ENCODE assay signal across 29 cellular contexts in genomic region chr6:43220439-43220951, GRCh38. TPM values are rescaled to one million over a fixed set of nuclear protein-coding genes. Genes with fewer than 3 reads are reported as not detected.
A peak's percentile ranks its signal among the peaks of the same experiment; 100 is the strongest.
DNase-seq lines count a peak whose midpoint lies in the region; ATAC-seq and TF ChIP-seq lines count a peak whose summit lies in the region.
"Had no signal": no experiment of that assay in that cellular context is flagged by ENCODE, and none has a peak within 500 bp of the region (broad histone marks: within the 10 kb centered on the region; RNA-seq: fewer than 3 reads in every experiment).

No MANE protein-coding gene starts in this region.

- ATAC-seq in CD4-positive, CD25-positive, alpha-beta regulatory T cell (ENCODE audit: low read depth in 2 of 2): no peak
- ATAC-seq in activated naive CD8-positive, alpha-beta T cell treated with anti-CD3 and anti-CD28 coated beads, Interleukin-2, amount 10 ng/mL, durations not matched to agents 7 days and 5 days (ENCODE audit: low read depth): no peak
- ATAC-seq in naive B cell (ENCODE audit: low read depth in 2 of 2) (no peak), GM18909 (IDR thresholded peaks at IDR 0.05; ENCODE audit: poor library complexity, unreplicated experiment) (no peak)
- ATAC-seq: HCT116, left colon, T-cell had no signal

- H3K36me3 Mint-ChIP-seq in CD4-positive, CD25-positive, alpha-beta regulatory T cell: peaks cover 32% of the 10 kb centered on the region
- H3K36me3 Mint-ChIP-seq in Calu3 (ENCODE audit: insufficient read depth, unreplicated experiment): peaks cover 43% of the 10 kb centered on the region
- H3K36me3 Mint-ChIP-seq in activated naive CD8-positive, alpha-beta T cell treated with anti-CD3 and anti-CD28 coated beads, Interleukin-2, amount 10 ng/mL, durations not matched to agents 7 days and 5 days: peaks cover 15% of the 10 kb centered on the region
- H3K36me3 Mint-ChIP-seq in naive B cell: peaks cover 9 to 15% of the 10 kb centered on the region in 2 donors

- intact Hi-C loops in Calu3 (cut with micrococcal nuclease; ENCODE audit: unreplicated experiment): no loop called here

- POLR2A ChIA-PET in activated naive CD8-positive, alpha-beta T cell treated with anti-CD3 and anti-CD28 coated beads, Interleukin-2, amount 10 ng/mL, durations not matched to agents 7 days and 5 days (lab: Charles Lee): interaction anchor here (0.6 to 1.1 kb wide), 2 partner anchors 23 to 25 kb away, joined by 4 to 11 read pairs; partner anchors contain the start of gene TTBK1

- CTCF ChIA-PET in Calu3 (lab: Charles Lee): interaction anchor here (0.7 kb wide), 1 partner anchor 242 kb away, joined by 10 read pairs; no protein-coding TSS in a partner anchor

- H3K9ac ChIP-seq in Karpas-422 (ENCODE audit: low read length): no peak overlapping the region

- no peak for DNase-seq in CD4-positive, CD25-positive, alpha-beta regulatory T cell
- DNase-seq in Calu3 (no peak), naive B cell (no peak), Karpas-422 (no peak), NCI-H1436 (lab: John Stamatoyannopoulos, UW) (no peak), NCI-H2029 treated with DMSO at 0.1 percent for 48 hours (lab: John Stamatoyannopoulos, UW) (no peak)
- DNase-seq in activated naive CD8-positive, alpha-beta T cell treated with anti-CD3 and anti-CD28 coated beads, Interleukin-2, amount 10 ng/mL, durations not matched to agents 7 days and 5 days: peak; percentile 15
- DNase-seq: ACHN; activated CD4-positive, alpha-beta T cell treated with anti-CD3 and anti-CD28 coated beads for 4 hours; BE2C; Caco-2; DMS79 treated with DMSO at 0.1 percent for 48 hours; esophagus squamous epithelium; left colon; mesendoderm; MG63; NCI-H1417; NCI-H2081 treated with DMSO at 0.1 percent for 48 hours; NCI-H226; NCI-H748 treated with DMSO at 0.1 percent for 48 hours; T-cell had no signal

- peaks cover 11 to 62% (median 45%) of the 10 kb centered on the region in 4 donors for H3K4me1 Mint-ChIP-seq in CD4-positive, CD25-positive, alpha-beta regulatory T cell
- H3K4me1 Mint-ChIP-seq in Calu3 (ENCODE audit: low read depth, unreplicated experiment): peaks cover 17% of the 10 kb centered on the region
- H3K4me1 Mint-ChIP-seq in activated naive CD8-positive, alpha-beta T cell treated with anti-CD3 and anti-CD28 coated beads, Interleukin-2, amount 10 ng/mL, durations not matched to agents 7 days and 5 days: peaks cover 16% of the 10 kb centered on the region
- peaks cover 28 to 42% (median 40%) of the 10 kb centered on the region in 3 donors for H3K4me1 Mint-ChIP-seq in naive B cell

- no TSS peak for BruUV-seq in Calu3 (replicated peaks; lab: Mats Ljungman, UMichigan)

- peaks cover 4% of the 10 kb centered on the region for H3K27me3 Mint-ChIP-seq in CD4-positive, CD25-positive, alpha-beta regulatory T cell
- H3K27me3 Mint-ChIP-seq in Calu3 (ENCODE audit: unreplicated experiment) (no peaks in the 10 kb centered on the region), naive B cell (no peaks in the 10 kb centered on the region)
- no peaks in the 10 kb centered on the region for H3K27me3 Mint-ChIP-seq in activated naive CD8-positive, alpha-beta T cell treated with anti-CD3 and anti-CD28 coated beads, Interleukin-2, amount 10 ng/mL, durations not matched to agents 7 days and 5 days
- H3K27me3 Mint-ChIP-seq: T-cell had no signal

- peaks cover 8% of the 10 kb centered on the region for H3K36me3 ChIP-seq in CD4-positive, CD25-positive, alpha-beta regulatory T cell (ENCODE audit: control insufficient read depth, insufficient read depth, low read length)
- H3K36me3 ChIP-seq in Karpas-422 (ENCODE audit: insufficient read depth, low read length): peaks cover 14% of the 10 kb centered on the region
- H3K36me3 ChIP-seq: MG63 had no signal

- no peaks in the 10 kb centered on the region for H3K9me2 ChIP-seq in Karpas-422 (replicated peaks; ENCODE audit: insufficient read depth, low read length)

- H3K9me3 ChIP-seq in CD4-positive, CD25-positive, alpha-beta regulatory T cell (ENCODE audit: control insufficient read depth in 2 of 2, low read length in 2 of 2): no peaks in the 10 kb centered on the region
- no peaks in the 10 kb centered on the region for H3K9me3 ChIP-seq in Karpas-422 (ENCODE audit: low read length)
- H3K9me3 ChIP-seq: BE2C, Caco-2, esophagus squamous epithelium, MG63, SJSA1, tibial nerve had no signal

- no peaks in the 10 kb centered on the region for H3K9me3 Mint-ChIP-seq in CD4-positive, CD25-positive, alpha-beta regulatory T cell
- no peaks in the 10 kb centered on the region for H3K9me3 Mint-ChIP-seq in Calu3 (ENCODE audit: low read depth, unreplicated experiment)
- H3K9me3 Mint-ChIP-seq in activated naive CD8-positive, alpha-beta T cell treated with anti-CD3 and anti-CD28 coated beads, Interleukin-2, amount 10 ng/mL, durations not matched to agents 7 days and 5 days: no peaks in the 10 kb centered on the region
- no peaks in the 10 kb centered on the region for H3K9me3 Mint-ChIP-seq in naive B cell
- H3K9me3 Mint-ChIP-seq: T-cell had no signal

- H3K4me2 ChIP-seq in Karpas-422 (ENCODE audit: low read depth, low read length, poor library complexity, severe bottlenecking): no peak overlapping the region
- H3K4me2 ChIP-seq: hepatocyte had no signal

- no peaks in the 10 kb centered on the region for H3K27me3 ChIP-seq in CD4-positive, CD25-positive, alpha-beta regulatory T cell (ENCODE audit: control insufficient read depth, insufficient read depth, low read length)
- H3K27me3 ChIP-seq in Karpas-422 (ENCODE audit: low read length): no peaks in the 10 kb centered on the region
- H3K27me3 ChIP-seq: BE2C, cardiac muscle cell, esophagus squamous epithelium, hepatocyte, MG63, SJSA1, tibial nerve had no signal

- H2AFZ ChIP-seq in Karpas-422 (ENCODE audit: low read length): no peak overlapping the region
- H2AFZ ChIP-seq: hepatocyte had no signal

- no peak overlapping the region for H3K4me3 ChIP-seq in CD4-positive, CD25-positive, alpha-beta regulatory T cell (ENCODE audit: low read depth, low read length)
- H3K4me3 ChIP-seq in Karpas-422 (ENCODE audit: low read length): no peak overlapping the region
- H3K4me3 ChIP-seq: cardiac muscle cell, esophagus squamous epithelium, hepatocyte, MG63, SJSA1, tibial nerve had no signal

- H4K20me1 ChIP-seq in Karpas-422 (ENCODE audit: insufficient read depth, low read depth, low read length): no peaks in the 10 kb centered on the region

- H3K27ac ChIP-seq in CD4-positive, CD25-positive, alpha-beta regulatory T cell (ENCODE audit: insufficient read depth, low read length, poor library complexity, severe bottlenecking): peak overlapping the region; percentile 99
- H3K27ac ChIP-seq in Karpas-422 (ENCODE audit: low read length): no peak overlapping the region
- H3K27ac ChIP-seq: cardiac muscle cell, esophagus squamous epithelium, hepatocyte, SJSA1, tibial nerve had no signal

- peak overlapping the region in 2 of 3 donors; percentile 100 for H3K27ac Mint-ChIP-seq in CD4-positive, CD25-positive, alpha-beta regulatory T cell
- H3K27ac Mint-ChIP-seq in Calu3 (ENCODE audit: unreplicated experiment) (peak overlapping the region; percentile 5), naive B cell (peak overlapping the region in 4 of 6 donors; percentile 8 to 99 (median 77))
- peak overlapping the region; percentile 43 for H3K27ac Mint-ChIP-seq in activated naive CD8-positive, alpha-beta T cell treated with anti-CD3 and anti-CD28 coated beads, Interleukin-2, amount 10 ng/mL, durations not matched to agents 7 days and 5 days

- H3K4me3 Mint-ChIP-seq in CD4-positive, CD25-positive, alpha-beta regulatory T cell: peak overlapping the region in 2 of 4 donors; percentile 50 to 91
- H3K4me3 Mint-ChIP-seq in Calu3 (ENCODE audit: low read depth, unreplicated experiment): no peak overlapping the region
- H3K4me3 Mint-ChIP-seq in activated naive CD8-positive, alpha-beta T cell treated with anti-CD3 and anti-CD28 coated beads, Interleukin-2, amount 10 ng/mL, durations not matched to agents 7 days and 5 days: no peak overlapping the region
- no peak overlapping the region for H3K4me3 Mint-ChIP-seq in naive B cell
- H3K4me3 Mint-ChIP-seq: T-cell had no signal

- no peaks in the 10 kb centered on the region; the same call in 1 of the 2 replicates for H3K79me2 ChIP-seq in Karpas-422 (ENCODE audit: low read length)
- H3K79me2 ChIP-seq: hepatocyte had no signal

- no peak for TF ChIP-seq CTCF in Calu3 (IDR thresholded peaks at IDR 0.05; ENCODE audit: unreplicated experiment)

- peaks cover 50% of the 10 kb centered on the region for H3K4me1 ChIP-seq in CD4-positive, CD25-positive, alpha-beta regulatory T cell (ENCODE audit: control insufficient read depth, insufficient read depth, low read length, poor library complexity, severe bottlenecking)
- peaks cover 12% of the 10 kb centered on the region for H3K4me1 ChIP-seq in Karpas-422 (ENCODE audit: low read length)
- H3K4me1 ChIP-seq: BE2C, Caco-2 had no signal

RNA-seq across cellular contexts. Expression of gene DNPH1, which starts 8.8 kb away (rescaled TPM):
- total RNA-seq in CD4-positive, CD25-positive, alpha-beta regulatory T cell: 36.6 TPM
- 100 to 1,000 TPM; 190 to 234 (median 206) TPM for polyA plus RNA-seq in CD4-positive, CD25-positive, alpha-beta regulatory T cell
- 82.6 and 86.8 TPM in 2 replicates for total RNA-seq in Calu3 (2022)
- 10 to 100 TPM; 42.2 to 43.7 TPM for total RNA-seq in activated naive CD8-positive, alpha-beta T cell treated with anti-CD3 and anti-CD28 coated beads, Interleukin-2, amount 10 ng/mL, durations not matched to agents 7 days and 5 days
- polyA plus RNA-seq in naive B cell (ENCODE audit: low read depth in 6 of 6): 100 to 1,000 TPM; 101 to 176 (median 133) TPM
- 59.0 and 157 TPM in 2 replicates for total RNA-seq in Karpas-422 (2014; rRNA removed; shearing (Covaris generic); ENCODE audit: low replicate concordance)

RNA-seq across cellular contexts. Expression of gene TTBK1, which starts 22.8 kb away (rescaled TPM):
- total RNA-seq in CD4-positive, CD25-positive, alpha-beta regulatory T cell: 0.22 TPM
- not detected for polyA plus RNA-seq in CD4-positive, CD25-positive, alpha-beta regulatory T cell
- 0.17 and 0.29 TPM in 2 replicates for total RNA-seq in Calu3 (2022)
- total RNA-seq in activated naive CD8-positive, alpha-beta T cell treated with anti-CD3 and anti-CD28 coated beads, Interleukin-2, amount 10 ng/mL, durations not matched to agents 7 days and 5 days: not detected
- polyA plus RNA-seq in naive B cell (ENCODE audit: low read depth in 6 of 6): not detected
- total RNA-seq in Karpas-422 (2014; rRNA removed; shearing (Covaris generic); ENCODE audit: low replicate concordance): 0.34 and 1.2 TPM in 2 replicates
- total RNA-seq: myocyte, SJSA1, tibial nerve had no signal
- polyA plus RNA-seq: aorta had no signal

RNA-seq across cellular contexts. Expression of gene CUL9, which starts 38.5 kb away (rescaled TPM):
- 81.2 TPM for total RNA-seq in CD4-positive, CD25-positive, alpha-beta regulatory T cell
- 10 to 100 TPM; 22.5 to 26.0 (median 23.8) TPM for polyA plus RNA-seq in CD4-positive, CD25-positive, alpha-beta regulatory T cell
- 73.1 and 82.8 TPM in 2 replicates for total RNA-seq in Calu3 (2022)
- 10 to 100 TPM; 75.1 to 80.8 TPM for total RNA-seq in activated naive CD8-positive, alpha-beta T cell treated with anti-CD3 and anti-CD28 coated beads, Interleukin-2, amount 10 ng/mL, durations not matched to agents 7 days and 5 days
- 10 to 100 TPM in 3 of 6 donors, 1 to 10 TPM in 3; 1.2 to 16.5 (median 9.5) TPM for polyA plus RNA-seq in naive B cell (ENCODE audit: low read depth in 6 of 6)
- total RNA-seq in Karpas-422 (2014; rRNA removed; shearing (Covaris generic); ENCODE audit: low replicate concordance): 34.9 and 64.6 TPM in 2 replicates

RNA-seq across cellular contexts. Expression of gene SRF, which starts 49.4 kb away (rescaled TPM):
- 24.0 TPM for total RNA-seq in CD4-positive, CD25-positive, alpha-beta regulatory T cell
- 1 to 10 TPM; 3.3 to 5.8 (median 4.5) TPM for polyA plus RNA-seq in CD4-positive, CD25-positive, alpha-beta regulatory T cell
- total RNA-seq in Calu3 (2022): 43.4 and 48.0 TPM in 2 replicates
- total RNA-seq in activated naive CD8-positive, alpha-beta T cell treated with anti-CD3 and anti-CD28 coated beads, Interleukin-2, amount 10 ng/mL, durations not matched to agents 7 days and 5 days: 10 to 100 TPM; 34.4 to 36.0 TPM
- polyA plus RNA-seq in naive B cell (ENCODE audit: low read depth in 6 of 6): 1 to 10 TPM; 2.5 to 5.3 (median 4.7) TPM
- total RNA-seq in Karpas-422 (2014; rRNA removed; shearing (Covaris generic); ENCODE audit: low replicate concordance): 27.4 and 42.5 TPM in 2 replicates

Comparison
In these comparisons a context has a peak if more than half of its experiments do, and no peak if none do; other contexts are left out.
1. H3K27ac Mint-ChIP-seq: peak in every context shown above with its lines; median percentile 100 in CD4-positive, CD25-positive, alpha-beta regulatory T cell; 77 in naive B cell; 43 in activated naive CD8-positive, alpha-beta T cell treated with anti-CD3 and anti-CD28 coated beads, Interleukin-2, amount 10 ng/mL, durations not matched to agents 7 days and 5 days; 5 in Calu3.